ENCODE assay signal across 1 cellular context in genomic region chr1:94327001-94327685, GRCh38.
TF ChIP-seq lines count a peak whose summit lies in the region.

No MANE protein-coding gene starts in this region.

TF ChIP-seq in SK-N-SH, 30 proteins besides CTCF, POLR2A, EP300 and RAD21 (continued from another document):
- TF ChIP-seq REST (IDR thresholded peaks at IDR 0.05; ENCODE audit: low read depth, low read length) (no peak), FOSL2 (IDR thresholded peaks at IDR 0.05; ENCODE audit: borderline replicate concordance, low read depth) (no peak), TAF1 (IDR thresholded peaks at IDR 0.05; ENCODE audit: borderline replicate concordance, low read depth, low read length) (no peak), NFIC (IDR thresholded peaks at IDR 0.05; ENCODE audit: borderline replicate concordance) (no peak), PBX3 (IDR thresholded peaks at IDR 0.05) (no peak), TCF12 (IDR thresholded peaks at IDR 0.05) (no peak), ELF1 (IDR thresholded peaks at IDR 0.05) (no peak), FOXM1 (IDR thresholded peaks at IDR 0.05; ENCODE audit: low read depth) (no peak), JUND (IDR thresholded peaks at IDR 0.05) (no peak)
